In genomic region chr2:230430957-230431635, GRCh38 we compare ENCODE assay signal across 17 cellular contexts. TPM values are rescaled to one million over a fixed set of nuclear protein-coding genes. Genes with fewer than 3 reads are reported as not detected.
DNase-seq lines count a peak whose midpoint lies in the region; ATAC-seq, FAIRE-seq and TF ChIP-seq lines count a peak whose summit lies in the region.
"Had no signal": no experiment of that assay in that cellular context is flagged by ENCODE, and none has a peak within 500 bp of the region (broad histone marks: within the 10 kb centered on the region; RNA-seq: fewer than 3 reads in every experiment).

No MANE protein-coding gene starts in this region.

- H3K27me3 ChIP-seq in GM12878 (replicated peaks in 1 of 2; ENCODE audit: control insufficient read depth in 2 of 2, insufficient read depth in 2 of 2, low read length in 1 of 2) (no peaks in the 10 kb centered on the region), small intestine (ENCODE audit: control insufficient read depth in 2 of 2, insufficient read depth in 2 of 2, low read length in 2 of 2) (no peaks in the 10 kb centered on the region), hepatocyte (no peaks in the 10 kb centered on the region)
- H3K27me3 ChIP-seq: cardiac muscle cell, transverse colon had no signal

- H3K79me2 ChIP-seq in GM12878 (ENCODE audit: control insufficient read depth, insufficient read depth, low read length) (peaks cover 96% of the 10 kb centered on the region), hepatocyte (peaks cover 18% of the 10 kb centered on the region)

- H3K4me1 Mint-ChIP-seq in activated CD8-positive, alpha-beta memory T cell treated with anti-CD3 and anti-CD28 coated beads, Interleukin-2, amount 10 ng/mL, durations not matched to agents 7 days and 5 days: peaks cover 59% of the 10 kb centered on the region
- H3K4me1 Mint-ChIP-seq: nephron had no signal

- in situ Hi-C loops in GM12878 (cut with MboI): no loop called here

- H2AFZ ChIP-seq in GM12878 (ENCODE audit: control insufficient read depth, low read depth, low read length) (no peak overlapping the region), hepatocyte (no peak overlapping the region)

- no peaks in the 10 kb centered on the region for H3K9me2 ChIP-seq in hepatocyte (replicated peaks; ENCODE audit: insufficient read depth)

- H3K36me3 Mint-ChIP-seq in activated CD8-positive, alpha-beta memory T cell treated with anti-CD3 and anti-CD28 coated beads, Interleukin-2, amount 10 ng/mL, durations not matched to agents 7 days and 5 days: peaks cover 79% of the 10 kb centered on the region

- no peak overlapping the region for H3K9ac ChIP-seq in GM12878 (ENCODE audit: control insufficient read depth, insufficient read depth, low read length)

- 0% methylated on average over 1 of the region's 1 CpG for WGBS in GM12878 (ENCODE audit: insufficient coverage, insufficient replicate concordance, low lambda C conversion rate, missing lambda C conversion rate)
- WGBS in small intestine, 3 donors: 79 to 86% (median 81%) methylated on average over 1 of the region's 1 CpG
- 69% methylated on average over 1 of the region's 1 CpG for WGBS in hepatocyte (ENCODE audit: low lambda C conversion rate, missing lambda C conversion rate)

- H3K9me3 ChIP-seq in GM12878 (replicated peaks; ENCODE audit: control insufficient read depth, insufficient read depth, low read length) (peaks cover 32% of the 10 kb centered on the region), small intestine (ENCODE audit: control insufficient read depth, low read depth) (peaks cover 2% of the 10 kb centered on the region), hepatocyte (ENCODE audit: low read depth) (peaks cover 11% of the 10 kb centered on the region)

- no peak for FAIRE-seq in GM12878 (lab: Jason Lieb, UNC)
- no peak for FAIRE-seq in small intestine (lab: Jason Lieb, UNC)

- TF ChIP-seq CTCF in GM12878 (IDR thresholded peaks at IDR 0.05 in 2 of 3, conservative IDR thresholded peaks at IDR 0.05 in 1 of 3; ENCODE audit: control insufficient read depth in 2 of 3, extremely low read depth in 1 of 3, insufficient read depth in 1 of 3, low read depth in 3 of 3, low read length in 3 of 3): no peak
- no peak for TF ChIP-seq CTCF in hepatocyte (IDR thresholded peaks at IDR 0.05; ENCODE audit: poor library complexity)

- POLR2A ChIA-PET in GM12878 (lab: Charles Lee): interaction anchor here (0.7 to 1.6 kb wide), 5 partner anchors 9 to 153 kb away, joined by 3 to 6 read pairs (median 3); no protein-coding TSS in a partner anchor

- peaks cover 9 to 59% of the 10 kb centered on the region in 2 experiments for H3K36me3 ChIP-seq in GM12878 (ENCODE audit: control insufficient read depth in 2 of 2, insufficient read depth in 2 of 2, low read length in 1 of 2)
- H3K36me3 ChIP-seq in small intestine (ENCODE audit: control insufficient read depth in 2 of 2, insufficient read depth in 2 of 2, low read length in 2 of 2): peaks cover 0 to 7% of the 10 kb centered on the region in 2 donors
- H3K36me3 ChIP-seq in hepatocyte (replicated peaks; ENCODE audit: insufficient read depth, low read depth): no peaks in the 10 kb centered on the region
- H3K36me3 ChIP-seq: cardiac muscle cell had no signal

- RAD21 ChIA-PET in GM12878 (lab: Charles Lee; ENCODE audit: unreplicated experiment): interaction anchor here (0.8 kb wide), 1 partner anchor 155 kb away, joined by 5 read pairs; no protein-coding TSS in a partner anchor

- peak; percentile 50 for ATAC-seq in activated CD8-positive, alpha-beta memory T cell treated with anti-CD3 and anti-CD28 coated beads, Interleukin-2, amount 10 ng/mL, durations not matched to agents 7 days and 5 days
- ATAC-seq in GM19463 (IDR thresholded peaks at IDR 0.05; ENCODE audit: unreplicated experiment) (peak; percentile 60), GM12878 (peak; percentile 81), HG02840 (IDR thresholded peaks at IDR 0.05; ENCODE audit: low FRiP score, unreplicated experiment) (no peak)

- H3K27ac ChIP-seq in GM12878 (ENCODE audit: control insufficient read depth, insufficient read depth) (peak overlapping the region; percentile 51), small intestine (ENCODE audit: low read depth in 1 of 2, low read length in 1 of 2) (peak overlapping the region; percentile 3 to 5), hepatocyte (no peak overlapping the region)
- H3K27ac ChIP-seq: cardiac muscle cell, left ventricle myocardium inferior, transverse colon had no signal

- H3K4me3 Mint-ChIP-seq in activated CD8-positive, alpha-beta memory T cell treated with anti-CD3 and anti-CD28 coated beads, Interleukin-2, amount 10 ng/mL, durations not matched to agents 7 days and 5 days: no peak overlapping the region
- H3K4me3 Mint-ChIP-seq: nephron had no signal

- no peak overlapping the region; the same call in 1 of the 2 replicates for H3K4me3 ChIP-seq in GM12878
- no peak overlapping the region for H3K4me3 ChIP-seq in small intestine (ENCODE audit: low read depth in 1 of 2, low read length in 2 of 2)
- no peak overlapping the region for H3K4me3 ChIP-seq in hepatocyte
- H3K4me3 ChIP-seq: cardiac muscle cell, left ventricle myocardium inferior, transverse colon had no signal

- intact Hi-C loops in GM12878 (cut with micrococcal nuclease; ENCODE audit: unreplicated experiment): no loop called here

- H3K27me3 Mint-ChIP-seq in activated CD8-positive, alpha-beta memory T cell treated with anti-CD3 and anti-CD28 coated beads, Interleukin-2, amount 10 ng/mL, durations not matched to agents 7 days and 5 days: no peaks in the 10 kb centered on the region

- 0 out of 2 replicates have a peak, but pooled peaks cover 6% of the 10 kb centered on the region for H4K20me1 ChIP-seq in GM12878 (ENCODE audit: control insufficient read depth, insufficient read depth)
- H4K20me1 ChIP-seq in hepatocyte (ENCODE audit: insufficient read depth, poor library complexity, severe bottlenecking): no peaks in the 10 kb centered on the region

- peak overlapping the region; percentile 58 for H3K27ac Mint-ChIP-seq in activated CD8-positive, alpha-beta memory T cell treated with anti-CD3 and anti-CD28 coated beads, Interleukin-2, amount 10 ng/mL, durations not matched to agents 7 days and 5 days
- H3K27ac Mint-ChIP-seq: nephron had no signal

- SMC1A ChIA-PET in GM12878 (lab: Charles Lee; ENCODE audit: uncharacterized antibody, unreplicated experiment): interaction anchor here (0.8 to 4.4 kb wide), 7 partner anchors 10 to 177 kb away, joined by 3 to 19 read pairs (median 6); partner anchors contain the start of gene SP100

- H3K9me3 Mint-ChIP-seq in activated CD8-positive, alpha-beta memory T cell treated with anti-CD3 and anti-CD28 coated beads, Interleukin-2, amount 10 ng/mL, durations not matched to agents 7 days and 5 days (ENCODE audit: low read depth): peaks cover 11% of the 10 kb centered on the region

- CTCF ChIA-PET in activated CD8-positive, alpha-beta memory T cell treated with anti-CD3 and anti-CD28 coated beads, Interleukin-2, amount 10 ng/mL, durations not matched to agents 7 days and 5 days (lab: Charles Lee): interaction anchor here (0.6 kb wide), 1 partner anchor 46 kb away, joined by 3 read pairs; no protein-coding TSS in a partner anchor
- CTCF ChIA-PET in GM12878 (lab: Yijun Ruan, JAX): interaction anchor here (0.6 to 2.2 kb wide), 2 partner anchors 13 to 490 kb away, joined by 3 to 8 read pairs; no protein-coding TSS in a partner anchor

- peaks cover 15% of the 10 kb centered on the region for H3K4me1 ChIP-seq in GM12878 (ENCODE audit: control insufficient read depth, insufficient read depth, low read length)
- H3K4me1 ChIP-seq in small intestine (ENCODE audit: control insufficient read depth in 2 of 2, insufficient read depth in 1 of 2, low read depth in 1 of 2, low read length in 1 of 2): no peaks in the 10 kb centered on the region
- no peaks in the 10 kb centered on the region for H3K4me1 ChIP-seq in hepatocyte (ENCODE audit: insufficient read depth)

- no TSS peak for BruUV-seq in GM12878 (replicated peaks; lab: Mats Ljungman, UMichigan)

- no peak for DNase-seq in activated CD8-positive, alpha-beta memory T cell treated with anti-CD3 and anti-CD28 coated beads, Interleukin-2, amount 10 ng/mL, durations not matched to agents 7 days and 5 days
- DNase-seq in activated CD8-positive, alpha-beta memory T cell treated with anti-CD3 and anti-CD28 coated beads for 24 hours: no peak
- DNase-seq in GM12878 (ENCODE audit: low read depth, low spot score): no peak
- DNase-seq in small intestine: no peak
- DNase-seq in NCI-H748 (lab: John Stamatoyannopoulos, UW; ENCODE audit: unreplicated experiment): no peak
- DNase-seq in hepatocyte (ENCODE audit: low spot score): no peak
- DNase-seq: H7; left ventricle myocardium inferior; NCI-H1092 treated with DMSO at 0.1 percent for 48 hours; NCI-H2171; retina; stimulated activated CD8-positive, alpha-beta memory T cell treated with anti-CD3 and anti-CD28 coated beads, Interleukin-4, amount 100 ng/mL, for 48 hours; transverse colon had no signal

- no peak for TF ChIP-seq EP300 in GM12878 (IDR thresholded peaks at IDR 0.05; ENCODE audit: borderline replicate concordance in 1 of 2, control insufficient read depth in 1 of 2, low read depth in 2 of 2, low read length in 2 of 2)

- TF ChIP-seq RAD21 in GM12878 (IDR thresholded peaks at IDR 0.05; ENCODE audit: insufficient read depth, low read depth, low read length): no peak

- peak overlapping the region; percentile 77 for H3K4me2 ChIP-seq in GM12878 (ENCODE audit: control insufficient read depth, insufficient read depth)
- H3K4me2 ChIP-seq in hepatocyte: no peak overlapping the region

- TF ChIP-seq POLR2A in GM12878 (IDR thresholded peaks at IDR 0.05; ENCODE audit: low read depth, low read length): peak; percentile 51; the same call in 1 of the 2 replicates

RNA-seq across cellular contexts. Expression of gene SP100, which starts 15.1 kb away (rescaled TPM):
- total RNA-seq in activated CD8-positive, alpha-beta memory T cell treated with anti-CD3 and anti-CD28 coated beads, Interleukin-2, amount 10 ng/mL, durations not matched to agents 7 days and 5 days: 100 to 1,000 TPM; 255 to 385 TPM
- total RNA-seq in GM12878 (2013; cell fraction: nucleolus; rRNA removed): 469 and 500 TPM in 2 replicates
- 175 and 191 TPM in 2 replicates for total RNA-seq in GM12878 (2014; rRNA removed)
- total RNA-seq in GM12878 (2014; rRNA removed; fragmentation: Illumina TruSeq; extraction: Trizol): 226 and 237 TPM in 2 replicates
- total RNA-seq in GM12878 (2021): 166 and 172 TPM in 2 replicates
- 137 TPM for polyA plus RNA-seq in GM12878 (2011; ENCODE audit: low read depth)
- polyA plus RNA-seq in GM12878 (2011; rRNA removed): 239 and 341 TPM in 2 replicates
- polyA plus RNA-seq in GM12878 (2011; cell fraction: cytosol; rRNA removed): 81.5 and 89.9 TPM in 2 replicates
- polyA plus RNA-seq in GM12878 (2011; cell fraction: nucleus; rRNA removed): 235 and 280 TPM in 2 replicates
- 155 and 168 TPM in 2 replicates for polyA plus RNA-seq in GM12878 (2012)
- polyA plus RNA-seq in GM12878 (2014; fragmentation: Illumina TruSeq; extraction: Trizol): 215 and 267 TPM in 2 replicates
- polyA plus RNA-seq in GM12878 (2014; fragmentation: Nextera tagmentation; extraction: Ambion mirVana): 100 to 1,000 TPM; 109 to 154 TPM
- polyA plus RNA-seq in GM12878 (2014; rRNA removed): 172 and 174 TPM in 2 replicates
- 100 to 1,000 TPM; 185 to 188 TPM for polyA plus RNA-seq in GM12878 (2016; fragmentation: Nextera tagmentation; extraction: Ambion mirVana)
- polyA minus RNA-seq in GM12878 (2011; rRNA and poly(A)+ RNA removed): 140 and 144 TPM in 2 replicates
- polyA minus RNA-seq in GM12878 (2011; cell fraction: cytosol; rRNA and poly(A)+ RNA removed): 57.5 and 82.0 TPM in 2 replicates
- polyA minus RNA-seq in GM12878 (2011; cell fraction: nucleus; rRNA and poly(A)+ RNA removed): 166 and 247 TPM in 2 replicates
- polyA plus RNA-seq in small intestine: 10 to 100 TPM; 38.7 to 55.4 (median 53.0) TPM
- 41.5 and 42.2 TPM in 2 replicates for total RNA-seq in hepatocyte
- polyA plus RNA-seq in hepatocyte: 30.5 and 39.9 TPM in 2 replicates
- total RNA-seq: cardiac muscle cell, H7 had no signal
